ENCODE assay signal across 31 cellular contexts in the genomic region with DNA sequence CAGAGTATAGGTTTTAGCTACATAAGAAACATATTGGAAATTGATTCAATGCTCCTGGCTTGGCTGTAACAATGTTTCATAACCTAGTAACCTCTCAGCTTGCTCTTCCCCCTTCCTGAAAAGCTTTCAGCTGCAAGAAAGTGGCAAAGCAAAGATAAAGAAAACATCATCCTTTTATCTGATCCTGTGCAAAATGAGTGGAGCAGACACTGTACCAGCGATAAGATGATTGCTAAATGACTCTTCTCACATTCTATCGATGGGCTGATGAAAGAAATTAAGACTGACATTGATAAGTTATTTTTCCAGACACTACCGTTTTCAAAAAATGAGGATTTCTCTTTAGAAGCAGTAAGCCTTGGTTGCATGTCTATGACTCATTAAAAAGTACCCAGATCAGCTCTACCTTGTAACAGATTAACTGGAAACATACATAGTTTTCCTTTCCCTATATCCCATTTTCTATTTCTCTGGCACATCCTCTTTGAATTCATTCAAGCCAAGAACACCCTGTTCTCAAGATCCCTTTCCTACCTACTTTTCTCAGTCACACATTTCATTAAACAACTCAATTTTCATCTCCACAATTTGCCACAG.
DNase-seq lines count a peak whose midpoint lies in the region; FAIRE-seq and TF ChIP-seq lines count a peak whose summit lies in the region.
"Had no signal": no experiment of that assay in that cellular context is flagged by ENCODE, and none has a peak within 500 bp of the region (broad histone marks: within the 10 kb centered on the region; RNA-seq: fewer than 3 reads in every experiment).

No MANE protein-coding gene starts in this region.

- H3K9me2 ChIP-seq in hepatocyte (replicated peaks; ENCODE audit: insufficient read depth) = no peaks in the 10 kb centered on the region

- no peaks in the 10 kb centered on the region for H3K27me3 ChIP-seq in hepatocyte
- no peaks in the 10 kb centered on the region for H3K27me3 ChIP-seq in H7 (ENCODE audit: control insufficient read depth, insufficient read depth, low read length)
- H3K27me3 ChIP-seq: BLaER1, breast epithelium, MG63, stomach, uterus had no signal

- H3K27me3 Mint-ChIP-seq in T-helper 2 cell treated with Interferon-gamma antibody and Interleukin-4, amounts not matched to agents 5 μg/mL and 100 μg/mL, for 36 hours (ENCODE audit: low read depth) = no peaks in the 10 kb centered on the region
- H3K27me3 Mint-ChIP-seq: activated naive CD4-positive, alpha-beta T cell treated with anti-CD3 and anti-CD28 coated beads, Interleukin-2, amount 50 U/mL, for 24 hours; naive thymus-derived CD4-positive, alpha-beta T cell had no signal

- no peak overlapping the region for H3K27ac Mint-ChIP-seq in T-helper 2 cell treated with Interferon-gamma antibody and Interleukin-4, amounts not matched to agents 5 μg/mL and 100 μg/mL, for 36 hours
- H3K27ac Mint-ChIP-seq: activated naive CD4-positive, alpha-beta T cell treated with anti-CD3 and anti-CD28 coated beads, Interleukin-2, amount 50 U/mL, for 24 hours; naive thymus-derived CD4-positive, alpha-beta T cell had no signal

- WGBS in hepatocyte (ENCODE audit: low lambda C conversion rate, missing lambda C conversion rate) = 23% methylated on average over 3 of the region's 3 CpGs

- no peaks in the 10 kb centered on the region for H3K79me2 ChIP-seq in hepatocyte

- no peak overlapping the region for H3K4me3 ChIP-seq in hepatocyte
- no peak overlapping the region for H3K4me3 ChIP-seq in H7 (ENCODE audit: insufficient read depth, low read depth, low read length)
- H3K4me3 ChIP-seq: BLaER1, breast epithelium, GM23338, lower lobe of right lung, MG63, stomach, uterus had no signal

- peaks cover 4% of the 10 kb centered on the region for H3K9me3 Mint-ChIP-seq in T-helper 2 cell treated with Interferon-gamma antibody and Interleukin-4, amounts not matched to agents 5 μg/mL and 100 μg/mL, for 36 hours
- H3K9me3 Mint-ChIP-seq: activated naive CD4-positive, alpha-beta T cell treated with anti-CD3 and anti-CD28 coated beads, Interleukin-2, amount 50 U/mL, for 24 hours had no signal

- no peaks in the 10 kb centered on the region for H3K9me3 ChIP-seq in hepatocyte (ENCODE audit: low read depth)
- H3K9me3 ChIP-seq: BLaER1, lower lobe of right lung, stomach, uterus had no signal

- H3K27ac ChIP-seq in hepatocyte = peak overlapping the region; percentile 13
- H3K27ac ChIP-seq: BLaER1, breast epithelium, lower lobe of right lung, stomach, uterus had no signal

- peaks cover 5% of the 10 kb centered on the region for H3K4me1 ChIP-seq in hepatocyte (ENCODE audit: insufficient read depth)
- H3K4me1 ChIP-seq: breast epithelium, lower lobe of right lung, stomach, uterus had no signal

- H3K36me3 ChIP-seq in hepatocyte (replicated peaks; ENCODE audit: insufficient read depth, low read depth) (no peaks in the 10 kb centered on the region), H7 (replicated peaks; ENCODE audit: control insufficient read depth, insufficient read depth, low read length) (no peaks in the 10 kb centered on the region)
- H3K36me3 ChIP-seq: BLaER1, breast epithelium, lower lobe of right lung, MG63, stomach, uterus had no signal

- no peak overlapping the region for H2AFZ ChIP-seq in hepatocyte
- H2AFZ ChIP-seq: GM23338 had no signal

- H3K4me2 ChIP-seq in hepatocyte = peak overlapping the region; percentile 22
- H3K4me2 ChIP-seq: BLaER1, GM23338 had no signal

- no peaks in the 10 kb centered on the region for H3K4me1 Mint-ChIP-seq in T-helper 2 cell treated with Interferon-gamma antibody and Interleukin-4, amounts not matched to agents 5 μg/mL and 100 μg/mL, for 36 hours (ENCODE audit: low read depth)
- H3K4me1 Mint-ChIP-seq: activated naive CD4-positive, alpha-beta T cell treated with anti-CD3 and anti-CD28 coated beads, Interleukin-2, amount 50 U/mL, for 24 hours; naive thymus-derived CD4-positive, alpha-beta T cell had no signal

- H3K36me3 Mint-ChIP-seq in T-helper 2 cell treated with Interferon-gamma antibody and Interleukin-4, amounts not matched to agents 5 μg/mL and 100 μg/mL, for 36 hours (ENCODE audit: low read depth) = no peaks in the 10 kb centered on the region
- H3K36me3 Mint-ChIP-seq: activated naive CD4-positive, alpha-beta T cell treated with anti-CD3 and anti-CD28 coated beads, Interleukin-2, amount 50 U/mL, for 24 hours; naive thymus-derived CD4-positive, alpha-beta T cell had no signal

- DNase-seq in GM18507 (ENCODE audit: extremely low spot score, insufficient read length, low read depth) (no peak), SW480 (ENCODE audit: low spot score) (peak; percentile 5), hepatocyte (ENCODE audit: low spot score) (no peak), renal cortical epithelial cell (ENCODE audit: low read depth) (peak; percentile 70), H7 (no peak), cerebellum (ENCODE audit: low spot score) (no peak)
- no peak for DNase-seq in T-helper 2 cell treated with Interferon-gamma antibody and Interleukin-4, amounts not matched to agents 5 μg/mL and 100 μg/mL, for 36 hours (ENCODE audit: low spot score)
- DNase-seq: activated CD4-positive, alpha-beta T cell treated with anti-CD3 and anti-CD28 coated beads for 48 hours; activated CD8-positive, alpha-beta memory T cell treated with anti-CD3 and anti-CD28 coated beads for 24 hours; activated T-cell treated with anti-CD3 and anti-CD28 coated beads for 4 hours; amygdala; effector CD4-positive, alpha-beta T cell; GDM1; islet precursor cell; KBM-7; lower lobe of right lung; MG63; naive thymus-derived CD4-positive, alpha-beta T cell; NCI-H1105; NCI-H187 treated with DMSO at 0.1 percent for 48 hours; NCI-H2171 treated with DMSO at 0.1 percent for 48 hours; NCI-H526; PC-3; stimulated activated CD4-positive, alpha-beta T cell treated with anti-CD3 and anti-CD28 coated beads, Interleukin-4, amount 100 ng/mL, for 1 hour; stomach; uterus had no signal

- no peak overlapping the region for H3K4me3 Mint-ChIP-seq in T-helper 2 cell treated with Interferon-gamma antibody and Interleukin-4, amounts not matched to agents 5 μg/mL and 100 μg/mL, for 36 hours
- H3K4me3 Mint-ChIP-seq: activated naive CD4-positive, alpha-beta T cell treated with anti-CD3 and anti-CD28 coated beads, Interleukin-2, amount 50 U/mL, for 24 hours; GM23338; naive thymus-derived CD4-positive, alpha-beta T cell had no signal

- FAIRE-seq in GM18507 (lab: Jason Lieb, UNC) = peak; percentile 41
- FAIRE-seq: colon had no signal

- no peak for TF ChIP-seq CTCF in hepatocyte (IDR thresholded peaks at IDR 0.05; ENCODE audit: poor library complexity)

- no peaks in the 10 kb centered on the region for H4K20me1 ChIP-seq in hepatocyte (ENCODE audit: insufficient read depth, poor library complexity, severe bottlenecking)
- H4K20me1 ChIP-seq: BLaER1 had no signal

Comparison
In these comparisons a context has a peak if more than half of its experiments do, and no peak if none do; other contexts are left out.
1. DNase-seq: peak in SW480 (single experiment) and renal cortical epithelial cell (single experiment); none in GM18507 (single experiment), hepatocyte (single experiment), H7 (single experiment), cerebellum (single experiment) and T-helper 2 cell treated with Interferon-gamma antibody and Interleukin-4, amounts not matched to agents 5 μg/mL and 100 μg/mL, for 36 hours (single experiment).